9 cellular contexts compared by ENCODE assay signal in the genomic region with DNA sequence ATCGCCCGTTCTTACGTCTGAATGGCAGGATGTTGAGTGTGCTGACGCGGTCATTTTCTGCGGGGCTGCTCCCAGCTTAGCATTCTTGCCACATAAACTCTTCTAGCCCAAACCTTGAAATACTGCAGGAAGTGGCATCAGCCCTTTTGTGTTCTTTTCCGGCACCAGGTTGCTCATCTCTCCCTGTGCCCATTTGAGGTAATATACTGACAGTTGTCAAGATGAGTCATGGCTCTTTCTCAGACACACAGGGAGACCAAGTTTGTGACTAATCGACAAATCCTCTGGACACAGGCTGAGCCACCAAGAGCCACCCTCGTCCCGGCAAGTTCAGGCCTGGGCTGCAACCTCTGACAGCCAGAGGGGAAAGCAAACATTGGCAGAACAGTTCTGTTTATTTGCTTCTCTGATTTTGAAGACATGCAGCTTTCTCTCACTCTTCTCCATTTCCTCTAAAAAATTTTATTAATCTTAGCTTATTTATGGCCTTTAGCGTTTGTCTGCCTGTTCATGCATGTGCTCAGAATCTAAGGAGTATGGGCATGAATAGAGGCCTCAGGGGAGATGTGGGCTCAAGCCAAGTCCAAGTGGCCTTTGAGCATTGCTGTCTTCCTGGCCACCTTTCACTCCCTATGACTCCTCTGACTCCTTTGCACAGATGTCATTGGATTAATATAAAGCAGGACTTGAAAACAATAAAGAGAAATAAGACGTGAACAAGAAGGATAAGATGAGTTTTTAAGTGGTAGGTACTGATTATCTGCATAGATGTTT.
A peak's percentile ranks its signal among the peaks of the same experiment; 100 is the strongest.
DNase-seq lines count a peak whose midpoint lies in the region; ATAC-seq and TF ChIP-seq lines count a peak whose summit lies in the region.
"Had no signal": no experiment of that assay in that cellular context is flagged by ENCODE, and none has a peak within 500 bp of the region (broad histone marks: within the 10 kb centered on the region; RNA-seq: fewer than 3 reads in every experiment).

No MANE protein-coding gene starts in this region.

- H3K4me1 ChIP-seq in psoas muscle, result peaks cover 7% of the 10 kb centered on the region
- H3K4me1 ChIP-seq: thyroid gland had no signal

- TF ChIP-seq CTCF in psoas muscle (IDR thresholded peaks at IDR 0.05) (no peak), dorsolateral prefrontal cortex (IDR thresholded peaks at IDR 0.05 in 54 of 56, conservative IDR thresholded peaks at IDR 0.05 in 2 of 56; ENCODE audit: low read depth in 1 of 56, partially characterized antibody in 56 of 56) (no peak)

- H3K9me3 ChIP-seq in psoas muscle, result no peaks in the 10 kb centered on the region
- H3K9me3 ChIP-seq: thyroid gland had no signal

- no peaks in the 10 kb centered on the region for H3K36me3 ChIP-seq in psoas muscle (ENCODE audit: insufficient read depth in 1 of 2, low read depth in 1 of 2)
- H3K36me3 ChIP-seq: thyroid gland had no signal

- H3K4me3 ChIP-seq in psoas muscle, result no peak overlapping the region
- no peak overlapping the region for H3K4me3 ChIP-seq in dorsolateral prefrontal cortex
- H3K4me3 ChIP-seq: thyroid gland had no signal

- H3K27ac ChIP-seq in psoas muscle (peak overlapping the region; percentile 75), dorsolateral prefrontal cortex (peak overlapping the region in 1 of 59 donors; percentile 24)

- ATAC-seq in psoas muscle (peak; percentile 97 to 99 (median 98)), GM19397 (IDR thresholded peaks at IDR 0.05; ENCODE audit: unreplicated experiment) (no peak)

- H3K27me3 ChIP-seq in psoas muscle (ENCODE audit: insufficient read depth in 3 of 3, low read length in 2 of 3) (no peaks in the 10 kb centered on the region), dorsolateral prefrontal cortex (no peaks in the 10 kb centered on the region)
- H3K27me3 ChIP-seq: thyroid gland had no signal

- WGBS in psoas muscle, 3 donors, result 44 to 59% (median 46%) methylated on average over 12 of the region's 12 CpGs

- intact Hi-C loops in psoas muscle (cut with DNase I), result no loop called here
- intact Hi-C loops in dorsolateral prefrontal cortex (cut with DNase I), result no loop called here

- DNase-seq in GM04504 (ENCODE audit: low read depth) (peak; percentile 21), RKO (ENCODE audit: low spot score) (peak; percentile 97), fibroblast of gingiva (ENCODE audit: low read depth) (peak; percentile 45), psoas muscle (peak; percentile 21 to 59), superior temporal gyrus (ENCODE audit: extremely low spot score) (no peak), dorsolateral prefrontal cortex (no peak), NCI-H345 (lab: John Stamatoyannopoulos, UW) (no peak)
- DNase-seq: thyroid gland had no signal

Comparison
In these comparisons a context has a peak if more than half of its experiments do, and no peak if none do; other contexts are left out.
1. DNase-seq: peak in GM04504 (single experiment), RKO (single experiment), fibroblast of gingiva (single experiment) and psoas muscle (2 of 2); none in superior temporal gyrus (single experiment), dorsolateral prefrontal cortex (0 of 10) and NCI-H345 (single experiment).